ENCODE assay signal across 17 cellular contexts in the genomic region with DNA sequence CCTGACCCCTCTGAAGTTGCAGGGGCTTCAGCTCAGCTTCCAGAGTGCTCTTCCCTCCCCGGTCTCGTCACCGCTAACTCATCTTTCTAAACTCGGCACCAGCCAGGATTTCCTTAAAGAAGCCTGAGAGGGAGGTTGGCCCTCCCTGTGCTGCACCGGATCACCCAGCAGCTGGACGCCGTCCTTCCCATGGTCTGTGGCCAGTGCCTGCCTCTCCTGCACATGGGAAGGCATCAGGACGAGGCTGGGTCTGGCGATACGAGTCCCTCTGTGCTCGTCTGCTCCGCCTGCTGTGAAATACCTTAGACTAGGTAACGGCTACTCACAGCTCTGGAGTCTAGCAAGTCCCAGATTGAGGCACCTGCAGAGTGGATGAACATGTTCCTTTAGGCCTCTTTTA.
DNase-seq lines count a peak whose midpoint lies in the region; ATAC-seq and TF ChIP-seq lines count a peak whose summit lies in the region.
"Had no signal": no experiment of that assay in that cellular context is flagged by ENCODE, and none has a peak within 500 bp of the region (broad histone marks: within the 10 kb centered on the region; RNA-seq: fewer than 3 reads in every experiment).

No MANE protein-coding gene starts in this region.

- no peaks in the 10 kb centered on the region for H4K20me1 ChIP-seq in OCI-LY7 (ENCODE audit: insufficient read depth, low read length)

- H3K27me3 ChIP-seq in CD4-positive, alpha-beta memory T cell (ENCODE audit: insufficient read depth, low read length): no peaks in the 10 kb centered on the region
- H3K27me3 ChIP-seq in spleen (replicated peaks in 1 of 7): no peaks in the 10 kb centered on the region
- H3K27me3 ChIP-seq: heart right ventricle, ovary, right lobe of liver had no signal

- no peak for TF ChIP-seq POLR2A in spleen (IDR thresholded peaks at IDR 0.05)

- peak overlapping the region; percentile 48; the same call in 1 of the 2 replicates for H2AFZ ChIP-seq in OCI-LY7 (ENCODE audit: low read length)

- peaks cover 16 to 32% (median 23%) of the 10 kb centered on the region in 4 donors for H3K4me1 Mint-ChIP-seq in CD4-positive, alpha-beta memory T cell
- H3K4me1 Mint-ChIP-seq in immature natural killer cell: peaks cover 16 to 17% of the 10 kb centered on the region in 2 donors

- no TSS peak for BruUV-seq in OCI-LY7 (replicated peaks; lab: Mats Ljungman, UMichigan)

- no peaks in the 10 kb centered on the region for H3K9me2 ChIP-seq in OCI-LY7 (ENCODE audit: insufficient read depth, low read length)

- no peaks in the 10 kb centered on the region for H3K36me3 ChIP-seq in CD4-positive, alpha-beta memory T cell (ENCODE audit: insufficient read depth, low read length)
- H3K36me3 ChIP-seq in OCI-LY7 (ENCODE audit: insufficient read depth, low read length): peaks cover 26% of the 10 kb centered on the region; the same call in 1 of the 2 replicates
- peaks cover 0 to 13% (median 0%) of the 10 kb centered on the region in 6 donors for H3K36me3 ChIP-seq in spleen
- H3K36me3 ChIP-seq: ovary, right lobe of liver had no signal

- peaks cover 9 to 11% of the 10 kb centered on the region in 2 donors for H3K36me3 Mint-ChIP-seq in CD4-positive, alpha-beta memory T cell
- peaks cover 0 to 8% (median 2%) of the 10 kb centered on the region in 3 donors for H3K36me3 Mint-ChIP-seq in immature natural killer cell
- H3K36me3 Mint-ChIP-seq: activated CD8-positive, alpha-beta memory T cell treated with anti-CD3 and anti-CD28 coated beads, Interleukin-2, amount 10 ng/mL, durations not matched to agents 7 days and 5 days had no signal

- H3K4me2 ChIP-seq in OCI-LY7 (ENCODE audit: low read length): peak overlapping the region; percentile 73

- ATAC-seq in sciatic nerve: no peak
- ATAC-seq: activated CD8-positive, alpha-beta memory T cell treated with anti-CD3 and anti-CD28 coated beads, Interleukin-2, amount 10 ng/mL, durations not matched to agents 7 days and 5 days; heart right ventricle; HepG2; right lobe of liver had no signal

- CTCF ChIA-PET in CD4-positive, alpha-beta memory T cell (lab: Charles Lee; ENCODE audit: partially characterized antibody): no interaction called here
- CTCF ChIA-PET in OCI-LY7 (lab: Charles Lee; ENCODE audit: unreplicated experiment): interaction anchor here (0.6 to 1.9 kb wide), 2 partner anchors 19 to 1107 kb away, joined by 3 to 4 read pairs; no protein-coding TSS in a partner anchor

- H3K27ac Mint-ChIP-seq in CD4-positive, alpha-beta memory T cell: peak overlapping the region in 4 of 7 donors; percentile 18 to 77 (median 40)
- peak overlapping the region in 4 of 6 donors; percentile 43 to 83 (median 60) for H3K27ac Mint-ChIP-seq in immature natural killer cell

- POLR2A ChIA-PET in CD4-positive, alpha-beta memory T cell (lab: Charles Lee; ENCODE audit: partially characterized antibody): no interaction called here
- POLR2A ChIA-PET in OCI-LY7 (lab: Charles Lee): interaction anchor here (1.0 to 2.5 kb wide), 4 partner anchors 15 to 207 kb away, joined by 3 to 14 read pairs (median 4); no protein-coding TSS in a partner anchor

- H3K4me3 ChIP-seq in CD4-positive, alpha-beta memory T cell (ENCODE audit: low read length in 2 of 2): no peak overlapping the region
- peak overlapping the region; percentile 15 for H3K4me3 ChIP-seq in OCI-LY7 (ENCODE audit: low read depth, low read length, poor library complexity, severe bottlenecking)
- no peak overlapping the region for H3K4me3 ChIP-seq in spleen
- H3K4me3 ChIP-seq: heart right ventricle, ovary, right lobe of liver had no signal

- no peaks in the 10 kb centered on the region for H3K79me2 ChIP-seq in OCI-LY7 (ENCODE audit: insufficient read depth, low read depth, low read length)

- no peak overlapping the region for H3K4me3 Mint-ChIP-seq in CD4-positive, alpha-beta memory T cell
- H3K4me3 Mint-ChIP-seq in immature natural killer cell: peak overlapping the region in 1 of 5 donors; percentile 18
- H3K4me3 Mint-ChIP-seq: activated CD8-positive, alpha-beta memory T cell treated with anti-CD3 and anti-CD28 coated beads, Interleukin-2, amount 10 ng/mL, durations not matched to agents 7 days and 5 days had no signal

- no peaks in the 10 kb centered on the region for H3K9me3 Mint-ChIP-seq in CD4-positive, alpha-beta memory T cell
- H3K9me3 Mint-ChIP-seq in immature natural killer cell: no peaks in the 10 kb centered on the region

- no peaks in the 10 kb centered on the region for H3K9me3 ChIP-seq in CD4-positive, alpha-beta memory T cell (ENCODE audit: control insufficient read depth in 1 of 2, low read length in 2 of 2)
- H3K9me3 ChIP-seq in OCI-LY7 (ENCODE audit: low read length): no peaks in the 10 kb centered on the region
- no peaks in the 10 kb centered on the region for H3K9me3 ChIP-seq in spleen
- H3K9me3 ChIP-seq: heart right ventricle, ovary, right lobe of liver had no signal

- DNase-seq in CD4-positive, alpha-beta memory T cell: no peak
- DNase-seq in OCI-LY7 (ENCODE audit: low spot score): no peak
- no peak for DNase-seq in immature natural killer cell
- DNase-seq in spleen: peak; percentile 76
- DNase-seq in NOMO-1 treated with DMSO at 0.1 percent for 48 hours (lab: John Stamatoyannopoulos, UW; ENCODE audit: unreplicated experiment): no peak
- no peak for DNase-seq in sciatic nerve (ENCODE audit: low spot score)
- DNase-seq in T-helper 1 cell: no peak
- DNase-seq: activated CD4-positive, alpha-beta T cell treated with anti-CD3 and anti-CD28 coated beads for 4 hours; Calu3; dermis blood vessel endothelial cell; heart right ventricle; NCI-H1417 treated with DMSO at 0.1 percent for 48 hours; NCI-H510A treated with DMSO at 0.1 percent for 48 hours; ovary; right lobe of liver had no signal

- no peaks in the 10 kb centered on the region for H3K27me3 Mint-ChIP-seq in CD4-positive, alpha-beta memory T cell
- peaks cover 0 to 3% (median 1%) of the 10 kb centered on the region in 3 donors for H3K27me3 Mint-ChIP-seq in immature natural killer cell (ENCODE audit: low read depth in 3 of 3)

- TF ChIP-seq CTCF in OCI-LY7 (conservative IDR thresholded peaks at IDR 0.05; ENCODE audit: low read length) (no peak), spleen (IDR thresholded peaks at IDR 0.05 in 8 of 11, conservative IDR thresholded peaks at IDR 0.05 in 3 of 11) (no peak)

- H3K4me1 ChIP-seq in CD4-positive, alpha-beta memory T cell (ENCODE audit: insufficient read depth, low read length): peaks cover 13% of the 10 kb centered on the region
- H3K4me1 ChIP-seq in OCI-LY7 (ENCODE audit: insufficient read depth, low read length, poor library complexity, severe bottlenecking) (peaks cover 87% of the 10 kb centered on the region), spleen (peaks cover 16 to 90% (median 44%) of the 10 kb centered on the region in 6 donors)

- 77 to 87% (median 83%) methylated on average over 13 of the region's 13 CpGs for WGBS in spleen, 5 donors

- intact Hi-C loops in CD4-positive, alpha-beta memory T cell (cut with micrococcal nuclease): no loop called here
- intact Hi-C loops in OCI-LY7 (cut with micrococcal nuclease; ENCODE audit: unreplicated experiment): no loop called here
- intact Hi-C loops in spleen (cut with DNase I; ENCODE audit: low total_unique reads): no loop called here
- intact Hi-C loops in sciatic nerve (cut with DNase I): no loop called here

- H3K27ac ChIP-seq in CD4-positive, alpha-beta memory T cell (ENCODE audit: low read depth, low read length): no peak overlapping the region
- H3K27ac ChIP-seq in OCI-LY7 (ENCODE audit: low read depth, low read length, poor library complexity, severe bottlenecking) (peak overlapping the region; percentile 65), spleen (peak overlapping the region in 7 of 8 donors; percentile 2 to 79 (median 66))
- H3K27ac ChIP-seq: heart right ventricle, ovary, right lobe of liver had no signal
